Comparison of ENCODE assay signal across 1 cellular context in genomic region chr2:65030933-65031332, GRCh38.
TF ChIP-seq lines count a peak whose summit lies in the region.

No MANE protein-coding gene starts in this region.

TF ChIP-seq in WTC11, 78 proteins besides CTCF, POLR2A, EP300 and RAD21 (continued from another document):
- TF ChIP-seq E2F4 (CRISPR knock-in tag; IDR thresholded peaks at IDR 0.05; ENCODE audit: borderline replicate concordance, low read depth) = no peak
TF ChIP-seq in WTC11: peak in this region for 0.
